In the genomic region with DNA sequence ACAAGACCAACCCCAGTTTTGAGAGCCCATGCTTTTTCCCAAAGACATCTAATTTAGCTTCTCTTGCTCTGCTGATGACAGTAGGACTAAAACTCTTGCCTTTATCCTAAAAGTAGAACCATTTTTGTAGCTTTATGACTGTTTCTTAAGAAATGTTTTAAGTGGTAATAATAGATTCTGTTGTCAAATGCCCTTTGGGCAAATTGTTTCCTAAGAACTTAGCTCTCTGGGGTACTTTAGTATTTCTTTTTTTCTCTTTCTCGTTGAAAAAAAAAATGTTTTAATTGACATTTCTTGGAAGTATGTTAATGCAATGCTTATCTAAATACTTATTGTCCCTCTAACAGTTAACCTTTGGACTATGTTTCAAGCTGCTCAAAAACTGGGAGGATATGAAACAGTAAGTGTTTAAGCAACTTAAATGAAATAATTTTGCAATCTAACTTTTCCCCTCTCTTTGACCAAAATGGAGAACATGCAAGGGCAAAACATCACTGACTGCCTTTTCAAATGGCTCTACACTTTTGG, we compare ENCODE assay signal across 2 cellular contexts.
TF ChIP-seq lines count a peak whose summit lies in the region.

No MANE protein-coding gene starts in this region.

TF ChIP-seq in SK-N-SH, 30 proteins besides CTCF, POLR2A, EP300 and RAD21:
- TF ChIP-seq, protein P1, sequence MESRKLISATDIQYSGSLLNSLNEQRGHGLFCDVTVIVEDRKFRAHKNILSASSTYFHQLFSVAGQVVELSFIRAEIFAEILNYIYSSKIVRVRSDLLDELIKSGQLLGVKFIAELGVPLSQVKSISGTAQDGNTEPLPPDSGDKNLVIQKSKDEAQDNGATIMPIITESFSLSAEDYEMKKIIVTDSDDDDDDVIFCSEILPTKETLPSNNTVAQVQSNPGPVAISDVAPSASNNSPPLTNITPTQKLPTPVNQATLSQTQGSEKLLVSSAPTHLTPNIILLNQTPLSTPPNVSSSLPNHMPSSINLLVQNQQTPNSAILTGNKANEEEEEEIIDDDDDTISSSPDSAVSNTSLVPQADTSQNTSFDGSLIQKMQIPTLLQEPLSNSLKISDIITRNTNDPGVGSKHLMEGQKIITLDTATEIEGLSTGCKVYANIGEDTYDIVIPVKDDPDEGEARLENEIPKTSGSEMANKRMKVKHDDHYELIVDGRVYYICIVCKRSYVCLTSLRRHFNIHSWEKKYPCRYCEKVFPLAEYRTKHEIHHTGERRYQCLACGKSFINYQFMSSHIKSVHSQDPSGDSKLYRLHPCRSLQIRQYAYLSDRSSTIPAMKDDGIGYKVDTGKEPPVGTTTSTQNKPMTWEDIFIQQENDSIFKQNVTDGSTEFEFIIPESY (IDR thresholded peaks at IDR 0.05; ENCODE audit: borderline replicate concordance, low read depth): no peak
- TF ChIP-seq GABPA (IDR thresholded peaks at IDR 0.05; ENCODE audit: low read depth) (no peak), CHD2 (IDR thresholded peaks at IDR 0.05; ENCODE audit: low read length, partially characterized antibody) (no peak)
- TF ChIP-seq, protein P2, sequence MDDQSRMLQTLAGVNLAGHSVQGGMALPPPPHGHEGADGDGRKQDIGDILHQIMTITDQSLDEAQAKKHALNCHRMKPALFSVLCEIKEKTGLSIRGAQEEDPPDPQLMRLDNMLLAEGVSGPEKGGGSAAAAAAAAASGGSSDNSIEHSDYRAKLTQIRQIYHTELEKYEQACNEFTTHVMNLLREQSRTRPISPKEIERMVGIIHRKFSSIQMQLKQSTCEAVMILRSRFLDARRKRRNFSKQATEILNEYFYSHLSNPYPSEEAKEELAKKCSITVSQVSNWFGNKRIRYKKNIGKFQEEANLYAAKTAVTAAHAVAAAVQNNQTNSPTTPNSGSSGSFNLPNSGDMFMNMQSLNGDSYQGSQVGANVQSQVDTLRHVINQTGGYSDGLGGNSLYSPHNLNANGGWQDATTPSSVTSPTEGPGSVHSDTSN (IDR thresholded peaks at IDR 0.05): no peak
TF ChIP-seq in SK-N-SH: peak in this region for 0.

TF ChIP-seq in SK-N-SH treated with all-trans-retinoic acid at 6 μM for 48 hours, 23 proteins besides CTCF, POLR2A, EP300 and RAD21 (continued from another document):
- TF ChIP-seq PATZ1 (CRISPR knock-in tag; IDR thresholded peaks at IDR 0.05; ENCODE audit: borderline replicate concordance) (no peak), CSDC2 (CRISPR knock-in tag; IDR thresholded peaks at IDR 0.05) (no peak), TSHZ2 (CRISPR knock-in tag; IDR thresholded peaks at IDR 0.05) (no peak), ZFP30 (CRISPR knock-in tag; IDR thresholded peaks at IDR 0.05) (no peak), CREB5 (CRISPR knock-in tag; IDR thresholded peaks at IDR 0.05; ENCODE audit: low read depth) (no peak), ZNF8 (CRISPR knock-in tag; IDR thresholded peaks at IDR 0.05) (no peak), OSR1 (CRISPR knock-in tag; IDR thresholded peaks at IDR 0.05) (no peak), ESRRG (CRISPR knock-in tag; IDR thresholded peaks at IDR 0.05) (no peak), BACH2 (CRISPR knock-in tag; IDR thresholded peaks at IDR 0.05; ENCODE audit: borderline replicate concordance) (no peak), TCF4 (CRISPR knock-in tag; IDR thresholded peaks at IDR 0.05; ENCODE audit: borderline replicate concordance) (no peak)
- TF ChIP-seq, protein P3, sequence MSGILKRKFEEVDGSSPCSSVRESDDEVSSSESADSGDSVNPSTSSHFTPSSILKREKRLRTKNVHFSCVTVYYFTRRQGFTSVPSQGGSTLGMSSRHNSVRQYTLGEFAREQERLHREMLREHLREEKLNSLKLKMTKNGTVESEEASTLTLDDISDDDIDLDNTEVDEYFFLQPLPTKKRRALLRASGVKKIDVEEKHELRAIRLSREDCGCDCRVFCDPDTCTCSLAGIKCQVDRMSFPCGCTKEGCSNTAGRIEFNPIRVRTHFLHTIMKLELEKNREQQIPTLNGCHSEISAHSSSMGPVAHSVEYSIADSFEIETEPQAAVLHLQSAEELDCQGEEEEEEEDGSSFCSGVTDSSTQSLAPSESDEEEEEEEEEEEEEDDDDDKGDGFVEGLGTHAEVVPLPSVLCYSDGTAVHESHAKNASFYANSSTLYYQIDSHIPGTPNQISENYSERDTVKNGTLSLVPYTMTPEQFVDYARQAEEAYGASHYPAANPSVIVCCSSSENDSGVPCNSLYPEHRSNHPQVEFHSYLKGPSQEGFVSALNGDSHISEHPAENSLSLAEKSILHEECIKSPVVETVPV (CRISPR knock-in tag; IDR thresholded peaks at IDR 0.05): no peak
- TF ChIP-seq, protein P4, sequence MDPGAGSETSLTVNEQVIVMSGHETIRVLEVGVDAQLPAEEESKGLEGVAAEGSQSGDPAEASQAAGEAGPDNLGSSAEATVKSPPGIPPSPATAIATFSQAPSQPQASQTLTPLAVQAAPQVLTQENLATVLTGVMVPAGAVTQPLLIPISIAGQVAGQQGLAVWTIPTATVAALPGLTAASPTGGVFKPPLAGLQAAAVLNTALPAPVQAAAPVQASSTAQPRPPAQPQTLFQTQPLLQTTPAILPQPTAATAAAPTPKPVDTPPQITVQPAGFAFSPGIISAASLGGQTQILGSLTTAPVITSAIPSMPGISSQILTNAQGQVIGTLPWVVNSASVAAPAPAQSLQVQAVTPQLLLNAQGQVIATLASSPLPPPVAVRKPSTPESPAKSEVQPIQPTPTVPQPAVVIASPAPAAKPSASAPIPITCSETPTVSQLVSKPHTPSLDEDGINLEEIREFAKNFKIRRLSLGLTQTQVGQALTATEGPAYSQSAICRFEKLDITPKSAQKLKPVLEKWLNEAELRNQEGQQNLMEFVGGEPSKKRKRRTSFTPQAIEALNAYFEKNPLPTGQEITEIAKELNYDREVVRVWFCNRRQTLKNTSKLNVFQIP (CRISPR knock-in tag; IDR thresholded peaks at IDR 0.05; ENCODE audit: borderline replicate concordance, low read depth): no peak
